Comparison of ENCODE assay signal across 11 cellular contexts in the genomic region with DNA sequence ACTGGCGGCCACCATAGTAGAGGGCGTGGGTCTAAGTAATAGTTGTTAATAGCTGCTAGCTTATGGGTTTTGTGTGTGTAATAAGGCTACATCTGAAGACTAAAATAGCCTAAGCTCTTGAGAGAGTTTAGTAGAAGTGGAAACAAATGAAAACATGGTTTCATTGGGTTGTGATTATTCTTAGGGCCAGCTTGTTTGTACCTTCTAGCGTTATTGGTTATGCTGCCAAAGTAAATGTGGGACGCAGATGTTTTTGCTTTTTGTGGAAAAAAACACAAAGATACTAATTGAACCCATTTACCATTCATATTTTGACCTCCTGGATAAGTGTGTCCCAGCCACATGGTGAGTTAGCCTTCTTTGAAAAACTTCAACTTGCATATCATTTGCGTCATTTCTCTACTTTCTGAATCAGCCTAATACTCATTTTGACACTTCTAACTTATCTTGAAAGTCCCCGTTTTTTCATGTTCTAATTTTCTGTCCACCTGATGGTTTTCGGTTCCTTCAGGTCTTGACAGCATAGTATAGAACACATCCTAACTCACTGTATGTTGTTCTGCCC.
DNase-seq lines count a peak whose midpoint lies in the region; ATAC-seq, FAIRE-seq and TF ChIP-seq lines count a peak whose summit lies in the region.
"Had no signal": no experiment of that assay in that cellular context is flagged by ENCODE, and none has a peak within 500 bp of the region (broad histone marks: within the 10 kb centered on the region; RNA-seq: fewer than 3 reads in every experiment).

No MANE protein-coding gene starts in this region.

- TF ChIP-seq POLR2A in esophagus squamous epithelium (IDR thresholded peaks at IDR 0.05) = no peak

- H3K27ac ChIP-seq in esophagus squamous epithelium = no peak overlapping the region
- H3K27ac ChIP-seq: uterus had no signal

- FAIRE-seq in D721Med (lab: Jason Lieb, UNC) = no peak

- no peaks in the 10 kb centered on the region for H3K9me3 ChIP-seq in esophagus squamous epithelium
- H3K9me3 ChIP-seq: uterus had no signal

- H3K36me3 ChIP-seq in esophagus squamous epithelium = no peaks in the 10 kb centered on the region
- H3K36me3 ChIP-seq: uterus had no signal

- 68 to 91% methylated on average over 7 of the region's 7 CpGs for WGBS in esophagus squamous epithelium, 2 donors

- intact Hi-C loops in esophagus squamous epithelium (cut with DNase I) = no loop called here

- H3K4me1 ChIP-seq in esophagus squamous epithelium = no peaks in the 10 kb centered on the region
- H3K4me1 ChIP-seq: uterus had no signal

- DNase-seq in AG10803 (ENCODE audit: low read depth) (peak; percentile 48), HFF-Myc (ENCODE audit: extremely low read depth, low read depth) (peak; percentile 2), esophagus squamous epithelium (lab: John Stamatoyannopoulos, UW) (no peak), D721Med (ENCODE audit: insufficient read length, low spot score) (no peak), SW480 (ENCODE audit: low spot score) (no peak)
- no peak for DNase-seq in activated CD4-positive, alpha-beta T cell treated with anti-CD3 and anti-CD28 coated beads for 4 hours
- DNase-seq: 8988T, retina, uterus had no signal

- ATAC-seq in GM19043 (IDR thresholded peaks at IDR 0.05; ENCODE audit: low read depth, unreplicated experiment) (peak; percentile 84), HG03175 (IDR thresholded peaks at IDR 0.05; ENCODE audit: unreplicated experiment) (peak; percentile 81)

- H3K4me3 ChIP-seq in AG10803 (ENCODE audit: low read length) (no peak overlapping the region), HFF-Myc (replicated peaks; ENCODE audit: low read depth, low read length) (no peak overlapping the region), esophagus squamous epithelium (no peak overlapping the region)
- H3K4me3 ChIP-seq: uterus had no signal

- H3K27me3 ChIP-seq in esophagus squamous epithelium = no peaks in the 10 kb centered on the region
- H3K27me3 ChIP-seq: uterus had no signal

- TF ChIP-seq CTCF in AG10803 (conservative IDR thresholded peaks at IDR 0.05; ENCODE audit: low read length) (no peak), HFF-Myc (IDR thresholded peaks at IDR 0.05; ENCODE audit: low read depth, low read length, missing control alignments) (no peak), esophagus squamous epithelium (IDR thresholded peaks at IDR 0.05) (no peak), D721Med (IDR thresholded peaks at IDR 0.05; ENCODE audit: insufficient read depth, missing control alignments) (no peak)

Comparison
In these comparisons a context has a peak if more than half of its experiments do, and no peak if none do; other contexts are left out.
1. DNase-seq: peak in AG10803 (single experiment) and HFF-Myc (single experiment); none in activated CD4-positive, alpha-beta T cell treated with anti-CD3 and anti-CD28 coated beads for 4 hours (0 of 2), esophagus squamous epithelium (single experiment), D721Med (single experiment) and SW480 (single experiment).